ENCODE assay signal across 1 cellular context in the genomic region with DNA sequence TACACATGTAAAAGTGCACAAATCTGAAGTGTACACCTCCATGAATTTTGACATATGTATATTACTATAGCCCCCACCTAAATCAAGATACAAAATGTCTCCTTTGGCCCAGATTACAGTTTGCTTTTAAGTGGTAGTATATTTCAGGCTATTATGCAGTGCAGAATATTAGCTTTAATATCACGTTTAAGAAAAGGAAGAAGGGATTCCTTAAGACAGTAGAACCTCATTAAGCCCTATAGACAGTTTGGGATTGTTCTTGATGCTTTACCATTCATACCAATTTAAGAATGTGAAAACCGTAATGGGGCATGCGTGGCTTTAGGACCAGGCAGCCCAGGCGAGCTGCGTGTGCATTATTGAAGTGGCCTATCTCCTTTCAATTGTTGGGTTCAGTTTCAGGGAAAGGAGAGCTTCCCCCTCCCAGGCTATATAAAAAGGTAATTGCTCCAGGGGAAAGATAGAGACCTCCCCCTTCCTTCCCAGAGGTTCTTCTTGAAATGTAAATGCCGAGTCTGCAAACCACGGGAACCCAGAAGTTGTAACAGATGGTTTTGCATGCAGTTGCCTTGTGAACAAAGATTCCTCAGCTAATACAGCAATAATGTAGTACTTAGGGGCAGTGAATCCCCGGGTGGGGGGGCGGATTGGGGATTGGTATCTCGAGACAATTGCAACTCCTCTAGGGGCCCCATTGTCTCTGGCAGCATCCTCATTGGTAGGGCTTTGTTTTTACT.
TF ChIP-seq lines count a peak whose summit lies in the region.

No MANE protein-coding gene starts in this region.

TF ChIP-seq in A549, 52 proteins besides CTCF, POLR2A, EP300 and RAD21 (continued from another document):
- no peak for TF ChIP-seq FOSB (CRISPR knock-in tag; IDR thresholded peaks at IDR 0.05)
